Comparison of ENCODE assay signal across 2 cellular contexts in the genomic region with DNA sequence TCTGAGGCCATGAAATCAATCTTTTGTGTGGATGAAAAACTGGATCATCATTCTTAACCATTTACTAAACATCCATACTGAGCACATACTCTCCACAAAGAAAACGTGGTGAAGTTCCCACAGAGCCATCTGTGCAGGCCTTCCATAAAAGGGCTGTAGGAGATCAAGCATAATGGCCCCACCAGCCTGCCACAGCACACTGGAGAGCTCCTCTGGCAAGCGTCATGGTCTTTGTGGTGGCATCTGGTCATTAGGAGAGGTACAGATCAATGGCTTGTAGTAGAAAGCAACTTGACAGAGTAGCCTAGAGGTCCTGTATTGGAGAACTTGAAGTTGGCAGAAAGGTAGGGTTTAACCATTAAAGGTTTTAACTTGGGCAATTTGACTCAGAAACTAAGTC.
A peak's percentile ranks its signal among the peaks of the same experiment; 100 is the strongest.
TF ChIP-seq lines count a peak whose summit lies in the region.

No MANE protein-coding gene starts in this region.

TF ChIP-seq in SK-N-SH, 30 proteins besides CTCF, POLR2A, EP300 and RAD21:
- TF ChIP-seq, protein P1, sequence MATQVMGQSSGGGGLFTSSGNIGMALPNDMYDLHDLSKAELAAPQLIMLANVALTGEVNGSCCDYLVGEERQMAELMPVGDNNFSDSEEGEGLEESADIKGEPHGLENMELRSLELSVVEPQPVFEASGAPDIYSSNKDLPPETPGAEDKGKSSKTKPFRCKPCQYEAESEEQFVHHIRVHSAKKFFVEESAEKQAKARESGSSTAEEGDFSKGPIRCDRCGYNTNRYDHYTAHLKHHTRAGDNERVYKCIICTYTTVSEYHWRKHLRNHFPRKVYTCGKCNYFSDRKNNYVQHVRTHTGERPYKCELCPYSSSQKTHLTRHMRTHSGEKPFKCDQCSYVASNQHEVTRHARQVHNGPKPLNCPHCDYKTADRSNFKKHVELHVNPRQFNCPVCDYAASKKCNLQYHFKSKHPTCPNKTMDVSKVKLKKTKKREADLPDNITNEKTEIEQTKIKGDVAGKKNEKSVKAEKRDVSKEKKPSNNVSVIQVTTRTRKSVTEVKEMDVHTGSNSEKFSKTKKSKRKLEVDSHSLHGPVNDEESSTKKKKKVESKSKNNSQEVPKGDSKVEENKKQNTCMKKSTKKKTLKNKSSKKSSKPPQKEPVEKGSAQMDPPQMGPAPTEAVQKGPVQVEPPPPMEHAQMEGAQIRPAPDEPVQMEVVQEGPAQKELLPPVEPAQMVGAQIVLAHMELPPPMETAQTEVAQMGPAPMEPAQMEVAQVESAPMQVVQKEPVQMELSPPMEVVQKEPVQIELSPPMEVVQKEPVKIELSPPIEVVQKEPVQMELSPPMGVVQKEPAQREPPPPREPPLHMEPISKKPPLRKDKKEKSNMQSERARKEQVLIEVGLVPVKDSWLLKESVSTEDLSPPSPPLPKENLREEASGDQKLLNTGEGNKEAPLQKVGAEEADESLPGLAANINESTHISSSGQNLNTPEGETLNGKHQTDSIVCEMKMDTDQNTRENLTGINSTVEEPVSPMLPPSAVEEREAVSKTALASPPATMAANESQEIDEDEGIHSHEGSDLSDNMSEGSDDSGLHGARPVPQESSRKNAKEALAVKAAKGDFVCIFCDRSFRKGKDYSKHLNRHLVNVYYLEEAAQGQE (IDR thresholded peaks at IDR 0.05; ENCODE audit: low read depth, low read length): peak; percentile 55; the same call in 1 of the 2 replicates
- TF ChIP-seq, protein P2, sequence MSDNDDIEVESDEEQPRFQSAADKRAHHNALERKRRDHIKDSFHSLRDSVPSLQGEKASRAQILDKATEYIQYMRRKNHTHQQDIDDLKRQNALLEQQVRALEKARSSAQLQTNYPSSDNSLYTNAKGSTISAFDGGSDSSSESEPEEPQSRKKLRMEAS (IDR thresholded peaks at IDR 0.05; ENCODE audit: low read depth): no peak
- 0 out of 2 replicates have a peak, but pooled peaks have one; percentile 6 for TF ChIP-seq TCF12 (IDR thresholded peaks at IDR 0.05)

TF ChIP-seq in SK-N-SH treated with all-trans-retinoic acid at 6 μM for 48 hours, 23 proteins besides CTCF, POLR2A, EP300 and RAD21 (continued from another document):
- TF ChIP-seq, protein P3, sequence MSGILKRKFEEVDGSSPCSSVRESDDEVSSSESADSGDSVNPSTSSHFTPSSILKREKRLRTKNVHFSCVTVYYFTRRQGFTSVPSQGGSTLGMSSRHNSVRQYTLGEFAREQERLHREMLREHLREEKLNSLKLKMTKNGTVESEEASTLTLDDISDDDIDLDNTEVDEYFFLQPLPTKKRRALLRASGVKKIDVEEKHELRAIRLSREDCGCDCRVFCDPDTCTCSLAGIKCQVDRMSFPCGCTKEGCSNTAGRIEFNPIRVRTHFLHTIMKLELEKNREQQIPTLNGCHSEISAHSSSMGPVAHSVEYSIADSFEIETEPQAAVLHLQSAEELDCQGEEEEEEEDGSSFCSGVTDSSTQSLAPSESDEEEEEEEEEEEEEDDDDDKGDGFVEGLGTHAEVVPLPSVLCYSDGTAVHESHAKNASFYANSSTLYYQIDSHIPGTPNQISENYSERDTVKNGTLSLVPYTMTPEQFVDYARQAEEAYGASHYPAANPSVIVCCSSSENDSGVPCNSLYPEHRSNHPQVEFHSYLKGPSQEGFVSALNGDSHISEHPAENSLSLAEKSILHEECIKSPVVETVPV (CRISPR knock-in tag; IDR thresholded peaks at IDR 0.05): no peak
- TF ChIP-seq TOX (CRISPR knock-in tag; IDR thresholded peaks at IDR 0.05; ENCODE audit: borderline replicate concordance) (no peak), CSDC2 (CRISPR knock-in tag; IDR thresholded peaks at IDR 0.05) (no peak)
- TF ChIP-seq, protein P4, sequence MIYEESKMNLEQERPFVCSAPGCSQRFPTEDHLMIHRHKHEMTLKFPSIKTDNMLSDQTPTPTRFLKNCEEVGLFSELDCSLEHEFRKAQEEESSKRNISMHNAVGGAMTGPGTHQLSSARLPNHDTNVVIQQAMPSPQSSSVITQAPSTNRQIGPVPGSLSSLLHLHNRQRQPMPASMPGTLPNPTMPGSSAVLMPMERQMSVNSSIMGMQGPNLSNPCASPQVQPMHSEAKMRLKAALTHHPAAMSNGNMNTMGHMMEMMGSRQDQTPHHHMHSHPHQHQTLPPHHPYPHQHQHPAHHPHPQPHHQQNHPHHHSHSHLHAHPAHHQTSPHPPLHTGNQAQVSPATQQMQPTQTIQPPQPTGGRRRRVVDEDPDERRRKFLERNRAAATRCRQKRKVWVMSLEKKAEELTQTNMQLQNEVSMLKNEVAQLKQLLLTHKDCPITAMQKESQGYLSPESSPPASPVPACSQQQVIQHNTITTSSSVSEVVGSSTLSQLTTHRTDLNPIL (CRISPR knock-in tag; IDR thresholded peaks at IDR 0.05; ENCODE audit: low read depth): no peak
